Comparison of ENCODE assay signal across 17 cellular contexts in the genomic region with DNA sequence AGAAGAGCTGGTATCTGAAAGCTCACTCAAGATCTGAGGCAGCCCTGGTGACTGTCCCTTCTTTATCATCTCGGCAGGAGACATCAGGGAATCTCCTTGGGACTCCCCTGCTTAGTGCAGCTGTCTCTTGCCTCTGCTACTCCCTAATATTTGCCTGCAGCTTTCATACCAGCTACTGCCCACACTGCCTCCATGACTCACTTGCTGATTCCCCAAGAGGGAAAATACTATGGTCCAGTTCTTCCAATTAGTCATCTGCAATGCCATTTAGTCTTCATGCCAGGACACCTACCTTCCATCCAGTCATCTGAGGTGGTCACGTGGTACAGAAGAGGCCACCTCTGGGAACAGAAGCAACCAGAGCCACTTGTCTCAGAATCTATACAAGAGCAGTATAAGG.
A peak's percentile ranks its signal among the peaks of the same experiment; 100 is the strongest.
DNase-seq lines count a peak whose midpoint lies in the region; FAIRE-seq and TF ChIP-seq lines count a peak whose summit lies in the region.
"Had no signal": no experiment of that assay in that cellular context is flagged by ENCODE, and none has a peak within 500 bp of the region (broad histone marks: within the 10 kb centered on the region; RNA-seq: fewer than 3 reads in every experiment).

No MANE protein-coding gene starts in this region.

- H3K4me1 ChIP-seq in GM23248 (ENCODE audit: insufficient read depth) = peaks cover 5% of the 10 kb centered on the region; the same call in 1 of the 2 replicates
- H3K4me1 ChIP-seq: heart right ventricle had no signal

- H3K4me3 ChIP-seq in GM23248 = no peak overlapping the region
- H3K4me3 ChIP-seq: dorsolateral prefrontal cortex, heart right ventricle, thoracic aorta had no signal

- H3K9me3 ChIP-seq in GM23248 (ENCODE audit: low read depth) = no peaks in the 10 kb centered on the region
- H3K9me3 ChIP-seq: heart right ventricle, thoracic aorta had no signal

- peaks cover 25% of the 10 kb centered on the region for H3K9me3 Mint-ChIP-seq in HFFc6
- H3K9me3 Mint-ChIP-seq: natural killer cell had no signal

- in situ Hi-C loops in GM23248 (cut with MboI) = no loop called here

- H3K36me3 ChIP-seq in GM23248 (ENCODE audit: low read depth) = no peaks in the 10 kb centered on the region
- H3K36me3 ChIP-seq: heart right ventricle, thoracic aorta had no signal

- no peaks in the 10 kb centered on the region for H4K20me1 ChIP-seq in GM23248 (ENCODE audit: insufficient read depth)

- no peak overlapping the region for H3K4me3 Mint-ChIP-seq in HFFc6
- H3K4me3 Mint-ChIP-seq: memory B cell, natural killer cell had no signal

- no peaks in the 10 kb centered on the region; the same call in 1 of the 2 replicates for H3K4me1 Mint-ChIP-seq in HFFc6 (ENCODE audit: low read depth)
- H3K4me1 Mint-ChIP-seq: memory B cell, natural killer cell had no signal

- TF ChIP-seq CTCF in HFFc6 (IDR thresholded peaks at IDR 0.05) = no peak

- FAIRE-seq in RCC 7860 (lab: Jason Lieb, UNC) = no peak
- FAIRE-seq: D721Med had no signal

- H3K27ac ChIP-seq in GM23248 = no peak overlapping the region
- peak overlapping the region; percentile 35 for H3K27ac ChIP-seq in epithelial cell of prostate
- H3K27ac ChIP-seq: heart right ventricle, thoracic aorta had no signal

- no peaks in the 10 kb centered on the region; the same call in 1 of the 2 replicates for H3K27me3 Mint-ChIP-seq in HFFc6 (ENCODE audit: insufficient read depth)

- H3K27ac Mint-ChIP-seq in HFFc6 = no peak overlapping the region
- H3K27ac Mint-ChIP-seq: memory B cell, natural killer cell had no signal

- DNase-seq in GM23248 (peak; percentile 75), RCC 7860 (ENCODE audit: low spot score) (peak; percentile 71), epithelial cell of prostate (ENCODE audit: low read depth, low spot score) (peak; percentile 75), renal cortical epithelial cell (ENCODE audit: low read depth) (peak; percentile 94), NK-92 (lab: John Stamatoyannopoulos, UW; ENCODE audit: unreplicated experiment) (no peak), putamen (ENCODE audit: low spot score) (no peak), HFFc6 (no peak), DMS53 treated with DMSO at 0.1 percent for 48 hours (lab: John Stamatoyannopoulos, UW; ENCODE audit: unreplicated experiment) (no peak)
- DNase-seq: activated CD8-positive, alpha-beta memory T cell treated with anti-CD3 and anti-CD28 coated beads for 24 hours; heart right ventricle; natural killer cell; NCI-H524 treated with DMSO at 0.1 percent for 48 hours; Right ventricle myocardium superior had no signal

- WGBS in GM23248 (ENCODE audit: low coverage in 1 of 2, low lambda C conversion rate in 2 of 2, missing lambda C conversion rate in 2 of 2), 2 experiments = 21 to 30% methylated on average over 2 of the region's 2 CpGs

- no peaks in the 10 kb centered on the region for H3K79me2 ChIP-seq in GM23248 (ENCODE audit: insufficient read depth)

- H3K9ac ChIP-seq in GM23248 = no peak overlapping the region

- H3K9me2 ChIP-seq in GM23248 (ENCODE audit: insufficient read depth) = no peaks in the 10 kb centered on the region

- no peaks in the 10 kb centered on the region for H3K36me3 Mint-ChIP-seq in HFFc6 (ENCODE audit: low read depth)
- H3K36me3 Mint-ChIP-seq: memory B cell, natural killer cell had no signal

- no peaks in the 10 kb centered on the region; the same call in 1 of the 2 replicates for H3K27me3 ChIP-seq in GM23248 (replicated peaks; ENCODE audit: insufficient read depth)
- H3K27me3 ChIP-seq: dorsolateral prefrontal cortex, heart right ventricle had no signal

- peaks cover 11% of the 10 kb centered on the region; the same call in 1 of the 2 replicates for H3F3A ChIP-seq in GM23248 (ENCODE audit: insufficient read depth)

- H3K4me2 ChIP-seq in GM23248 (ENCODE audit: unreplicated experiment) = no peak overlapping the region

- H2AFZ ChIP-seq in GM23248 = no peak overlapping the region

Comparison
In these comparisons a context has a peak if more than half of its experiments do, and no peak if none do; other contexts are left out.
1. DNase-seq: peak in GM23248 (single experiment), RCC 7860 (single experiment), epithelial cell of prostate (single experiment) and renal cortical epithelial cell (single experiment); none in NK-92 (single experiment), putamen (single experiment), HFFc6 (single experiment) and DMS53 treated with DMSO at 0.1 percent for 48 hours (single experiment).